ENCODE assay signal across 21 cellular contexts in genomic region chr5:21661129-21661528, GRCh38.
DNase-seq lines count a peak whose midpoint lies in the region; ATAC-seq, FAIRE-seq and TF ChIP-seq lines count a peak whose summit lies in the region.
"Had no signal": no experiment of that assay in that cellular context is flagged by ENCODE, and none has a peak within 500 bp of the region (broad histone marks: within the 10 kb centered on the region; RNA-seq: fewer than 3 reads in every experiment).

No MANE protein-coding gene starts in this region.

- no peak for FAIRE-seq in HepG2 (lab: Jason Lieb, UNC)
- FAIRE-seq: A549, GM12878, GM19239 had no signal

- H2AFZ ChIP-seq in HepG2 (ENCODE audit: low read length) = no peak overlapping the region
- H2AFZ ChIP-seq: GM23338 had no signal

- DNase-seq in HepG2 (ENCODE audit: low spot score) (no peak), right lobe of liver (no peak), adipocyte (ENCODE audit: low read depth) (peak; percentile 5), NCI-H2029 treated with DMSO at 0.1 percent for 48 hours (lab: John Stamatoyannopoulos, UW) (no peak)
- DNase-seq: 8988T; ACHN; C1 segment of cervical spinal cord; Calu3; CD4-positive, alpha-beta memory T cell; COR-L47; DMS153; DND-41; EL; GDM1 had no signal

- no peak overlapping the region for H3K4me2 ChIP-seq in HepG2 (ENCODE audit: low read depth, low read length)
- H3K4me2 ChIP-seq: A549, GM23338 had no signal

- H3K27me3 ChIP-seq in HepG2 (ENCODE audit: control insufficient read depth in 1 of 2, insufficient read depth in 2 of 2, low read length in 2 of 2) (no peaks in the 10 kb centered on the region), right lobe of liver (no peaks in the 10 kb centered on the region), adipocyte (replicated peaks; ENCODE audit: control insufficient read depth, insufficient read depth, low read length) (no peaks in the 10 kb centered on the region)

- ATAC-seq in HepG2 = no peak
- ATAC-seq in right lobe of liver = no peak
- no peak for ATAC-seq in GM21447 (IDR thresholded peaks at IDR 0.05; ENCODE audit: unreplicated experiment)
- ATAC-seq: A549, GM12878, GM23338 had no signal

- TF ChIP-seq EP300 in HepG2 (IDR thresholded peaks at IDR 0.05; ENCODE audit: low read depth in 2 of 2, low read length in 2 of 2) (no peak), HepG2 (CRISPR knock-in tag; IDR thresholded peaks at IDR 0.05; ENCODE audit: borderline replicate concordance) (no peak)

- H3K4me3 ChIP-seq in HepG2 (replicated peaks in 1 of 3; ENCODE audit: insufficient read depth in 1 of 3, low read depth in 2 of 3, low read length in 3 of 3) (no peak overlapping the region), right lobe of liver (no peak overlapping the region), HEK293 (ENCODE audit: low read depth, low read length) (no peak overlapping the region), adipocyte (ENCODE audit: low read length) (no peak overlapping the region)
- H3K4me3 ChIP-seq: A549, GM12878, GM23338, HAP-1 had no signal

- TF ChIP-seq RAD21 in HepG2 (CRISPR knock-in tag; IDR thresholded peaks at IDR 0.05) = no peak

- CTCF ChIA-PET in HepG2 (lab: Yijun Ruan, JAX; ENCODE audit: low intra/inter-chr PET ratio, low total read pairs) (no interaction called here), HEK293 (lab: Yijun Ruan, JAX) (no interaction called here)

- no peaks in the 10 kb centered on the region for H3K36me3 ChIP-seq in HepG2 (replicated peaks in 1 of 2; ENCODE audit: control insufficient read depth in 1 of 2, insufficient read depth in 2 of 2, low read length in 2 of 2)
- no peaks in the 10 kb centered on the region for H3K36me3 ChIP-seq in right lobe of liver
- H3K36me3 ChIP-seq in HEK293 (ENCODE audit: control insufficient read depth in 2 of 2, insufficient read depth in 1 of 2, low read length in 2 of 2) = no peaks in the 10 kb centered on the region
- H3K36me3 ChIP-seq in adipocyte (ENCODE audit: control insufficient read depth, insufficient read depth, low read length, severe bottlenecking) = no peaks in the 10 kb centered on the region
- H3K36me3 ChIP-seq: HAP-1 had no signal

- no TSS peak for BruUV-seq in HepG2 (replicated peaks; lab: Mats Ljungman, UMichigan)

- POLR2A ChIA-PET in HepG2 (lab: Yijun Ruan, JAX) = no interaction called here
- POLR2A ChIA-PET in HEK293 (lab: Yijun Ruan, JAX) = no interaction called here

- H3K27ac ChIP-seq in HepG2 (ENCODE audit: extremely low read length, insufficient read depth, low read length) = no peak overlapping the region
- no peak overlapping the region for H3K27ac ChIP-seq in right lobe of liver
- no peak overlapping the region for H3K27ac ChIP-seq in HEK293 (ENCODE audit: extremely low read depth, low read depth, low read length)
- H3K27ac ChIP-seq: A549 had no signal

- no peaks in the 10 kb centered on the region for H3K4me1 ChIP-seq in HepG2 (ENCODE audit: insufficient read depth, low read length)
- no peaks in the 10 kb centered on the region for H3K4me1 ChIP-seq in right lobe of liver
- H3K4me1 ChIP-seq in HEK293 (ENCODE audit: control insufficient read depth, insufficient read depth, low read length) = no peaks in the 10 kb centered on the region
- H3K4me1 ChIP-seq in adipocyte (ENCODE audit: control insufficient read depth, insufficient read depth, low read length) = peaks cover 15% of the 10 kb centered on the region
- H3K4me1 ChIP-seq: A549, HAP-1 had no signal

- H3K9ac ChIP-seq in HepG2 (ENCODE audit: insufficient read depth, low read depth, low read length) (no peak overlapping the region), adipocyte (ENCODE audit: low read length) (no peak overlapping the region)

- H4K20me1 ChIP-seq in HepG2 (ENCODE audit: insufficient read depth, low read length) = no peaks in the 10 kb centered on the region

- TF ChIP-seq CTCF in HepG2 (CRISPR knock-in tag; IDR thresholded peaks at IDR 0.05) = no peak
- no peak for TF ChIP-seq CTCF in right lobe of liver (IDR thresholded peaks at IDR 0.05)
- no peak for TF ChIP-seq CTCF in HEK293 (tag by site-specific recombination; IDR thresholded peaks at IDR 0.05)

- intact Hi-C loops in HepG2 (cut with micrococcal nuclease; ENCODE audit: unreplicated experiment) = no loop called here
- intact Hi-C loops in right lobe of liver (cut with DNase I) = no loop called here

- no peaks in the 10 kb centered on the region for H3K9me3 ChIP-seq in HepG2 (ENCODE audit: low read length)
- no peaks in the 10 kb centered on the region for H3K9me3 ChIP-seq in right lobe of liver
- H3K9me3 ChIP-seq in HEK293 (ENCODE audit: control insufficient read depth, insufficient read depth, low read depth, low read length) = no peaks in the 10 kb centered on the region
- H3K9me3 ChIP-seq in adipocyte (ENCODE audit: control insufficient read depth, low read length) = peaks cover 2% of the 10 kb centered on the region
- H3K9me3 ChIP-seq: A549, HAP-1 had no signal

- no peak for TF ChIP-seq POLR2A in HepG2 (IDR thresholded peaks at IDR 0.05; ENCODE audit: insufficient read depth in 1 of 2, low read depth in 2 of 2, low read length in 2 of 2)
- no peak for TF ChIP-seq POLR2A in right lobe of liver (IDR thresholded peaks at IDR 0.05)

- WGBS in HepG2 (ENCODE audit: low lambda C conversion rate) = 0% methylated on average over 2 of the region's 2 CpGs
- WGBS in right lobe of liver (ENCODE audit: insufficient coverage, low coverage, low lambda C conversion rate, missing lambda C conversion rate) = 47% methylated on average over 2 of the region's 2 CpGs

- H3K79me2 ChIP-seq in HepG2 (ENCODE audit: insufficient read depth, low read length) = no peaks in the 10 kb centered on the region

- in situ Hi-C loops in HepG2 (cut with HindIII; ENCODE audit: extremely low pct_ligation_motif_present, low pct_unique_long_range_greater_than_20kb) = no loop called here

TF ChIP-seq in HepG2, 621 proteins besides CTCF, POLR2A, EP300 and RAD21:
- TF ChIP-seq ZIK1 (CRISPR knock-in tag; IDR thresholded peaks at IDR 0.05; ENCODE audit: borderline replicate concordance, low read depth) = no peak
- TF ChIP-seq ZNF280D (CRISPR knock-in tag; IDR thresholded peaks at IDR 0.05) = no peak
- peak; percentile 56 for TF ChIP-seq CREB1 (IDR thresholded peaks at IDR 0.05)
- TF ChIP-seq CREB1 (CRISPR knock-in tag; IDR thresholded peaks at IDR 0.05) = no peak
- TF ChIP-seq NBN (conservative IDR thresholded peaks at IDR 0.05) = no peak

TF ChIP-seq in HEK293, 187 proteins besides CTCF, POLR2A, EP300 and RAD21:
- no peak for TF ChIP-seq ZNF449 (tag by site-specific recombination; IDR thresholded peaks at IDR 0.05)
- 0 out of 2 replicates have a peak, but pooled peaks have one; percentile 16 for TF ChIP-seq SP7 (tag by site-specific recombination; IDR thresholded peaks at IDR 0.05)
- TF ChIP-seq ZNF654 (tag by site-specific recombination; IDR thresholded peaks at IDR 0.05; ENCODE audit: low read depth) = no peak
- TF ChIP-seq KLF9 (tag by site-specific recombination; IDR thresholded peaks at IDR 0.05; ENCODE audit: low read depth) = no peak
